10 cellular contexts compared by ENCODE assay signal in genomic region chr7:29337628-29338116, GRCh38.
DNase-seq lines count a peak whose midpoint lies in the region; ATAC-seq and TF ChIP-seq lines count a peak whose summit lies in the region.
"Had no signal": no experiment of that assay in that cellular context is flagged by ENCODE, and none has a peak within 500 bp of the region (broad histone marks: within the 10 kb centered on the region; RNA-seq: fewer than 3 reads in every experiment).

No MANE protein-coding gene starts in this region.

- no peaks in the 10 kb centered on the region for H4K20me1 ChIP-seq in MM.1S (ENCODE audit: insufficient read depth, low read length)

- H3K27me3 Mint-ChIP-seq in activated naive CD4-positive, alpha-beta T cell treated with anti-CD3 and anti-CD28 coated beads, Interleukin-2, amount 10 ng/mL, durations not matched to agents 7 days and 5 days, result peaks cover 12% of the 10 kb centered on the region

- H3K4me3 Mint-ChIP-seq in activated naive CD4-positive, alpha-beta T cell treated with anti-CD3 and anti-CD28 coated beads, Interleukin-2, amount 10 ng/mL, durations not matched to agents 7 days and 5 days, result peak overlapping the region; percentile 11

- no peaks in the 10 kb centered on the region for H3K9me3 Mint-ChIP-seq in activated naive CD4-positive, alpha-beta T cell treated with anti-CD3 and anti-CD28 coated beads, Interleukin-2, amount 10 ng/mL, durations not matched to agents 7 days and 5 days

- no peaks in the 10 kb centered on the region for H3K27me3 ChIP-seq in MM.1S (replicated peaks; ENCODE audit: insufficient read depth, low read length)

- no peaks in the 10 kb centered on the region for H3K9me3 ChIP-seq in MM.1S (replicated peaks; ENCODE audit: insufficient read depth, low read length)
- H3K9me3 ChIP-seq: psoas muscle had no signal

- CTCF ChIA-PET in activated naive CD4-positive, alpha-beta T cell treated with anti-CD3 and anti-CD28 coated beads, Interleukin-2, amount 10 ng/mL, durations not matched to agents 7 days and 5 days (lab: Charles Lee), result interaction anchor here (0.6 to 1.2 kb wide), 2 partner anchors 149 to 256 kb away, joined by 3 read pairs; no protein-coding TSS in a partner anchor

- H3K27ac Mint-ChIP-seq in activated naive CD4-positive, alpha-beta T cell treated with anti-CD3 and anti-CD28 coated beads, Interleukin-2, amount 10 ng/mL, durations not matched to agents 7 days and 5 days, result peak overlapping the region; percentile 80

- no peaks in the 10 kb centered on the region for H3K79me2 ChIP-seq in MM.1S (ENCODE audit: low read length)

- no peak overlapping the region for H3K4me2 ChIP-seq in MM.1S (ENCODE audit: low read depth, low read length)

- ATAC-seq in GM19035 (IDR thresholded peaks at IDR 0.05; ENCODE audit: unreplicated experiment), result no peak
- ATAC-seq: psoas muscle had no signal

- H3K9ac ChIP-seq in MM.1S (ENCODE audit: low read length), result no peak overlapping the region

- H3K9me2 ChIP-seq in MM.1S (replicated peaks; ENCODE audit: insufficient read depth, low read length), result no peaks in the 10 kb centered on the region

- H3K4me1 ChIP-seq in MM.1S (ENCODE audit: low read length), result no peaks in the 10 kb centered on the region
- H3K4me1 ChIP-seq: psoas muscle had no signal

- peaks cover 35% of the 10 kb centered on the region for H3K4me1 Mint-ChIP-seq in activated naive CD4-positive, alpha-beta T cell treated with anti-CD3 and anti-CD28 coated beads, Interleukin-2, amount 10 ng/mL, durations not matched to agents 7 days and 5 days

- TF ChIP-seq CTCF in MM.1S (IDR thresholded peaks at IDR 0.05; ENCODE audit: low read length), result no peak

- H3K36me3 ChIP-seq in MM.1S (replicated peaks; ENCODE audit: insufficient read depth, low read length), result no peaks in the 10 kb centered on the region

- no peak overlapping the region for H2AFZ ChIP-seq in MM.1S (ENCODE audit: low read length)

- H3F3A ChIP-seq in MM.1S (ENCODE audit: insufficient read depth, low read length), result no peaks in the 10 kb centered on the region

- H3K27ac ChIP-seq in MM.1S (ENCODE audit: low read length), result no peak overlapping the region
- H3K27ac ChIP-seq: psoas muscle had no signal

- H3K4me3 ChIP-seq in MM.1S (ENCODE audit: low read length), result no peak overlapping the region
- H3K4me3 ChIP-seq: psoas muscle had no signal

- no peaks in the 10 kb centered on the region for H3K36me3 Mint-ChIP-seq in activated naive CD4-positive, alpha-beta T cell treated with anti-CD3 and anti-CD28 coated beads, Interleukin-2, amount 10 ng/mL, durations not matched to agents 7 days and 5 days

- DNase-seq in Ammon's horn (ENCODE audit: low spot score) (peak; percentile 37), Kasumi-1 (lab: John Stamatoyannopoulos, UW) (peak; percentile 43 to 55), medulla oblongata (ENCODE audit: extremely low spot score) (peak; percentile 52), NCI-H82 (lab: John Stamatoyannopoulos, UW) (no peak), MM.1S (no peak)
- peak; percentile 68 for DNase-seq in activated naive CD4-positive, alpha-beta T cell treated with anti-CD3 and anti-CD28 coated beads, Interleukin-2, amount 10 ng/mL, durations not matched to agents 7 days and 5 days
- no peak for DNase-seq in activated CD4-positive, CD25-positive, alpha-beta regulatory T cell treated with anti-CD3 and anti-CD28 coated beads, Interleukin-2, amount 50 U/mL, for 72 hours
- DNase-seq: Calu3, psoas muscle had no signal

Comparison
In these comparisons a context has a peak if more than half of its experiments do, and no peak if none do; other contexts are left out.
1. DNase-seq: peak in Ammon's horn (single experiment), Kasumi-1 (2 of 2), activated naive CD4-positive, alpha-beta T cell treated with anti-CD3 and anti-CD28 coated beads, Interleukin-2, amount 10 ng/mL, durations not matched to agents 7 days and 5 days (single experiment) and medulla oblongata (single experiment); none in NCI-H82 (single experiment), MM.1S (single experiment) and activated CD4-positive, CD25-positive, alpha-beta regulatory T cell treated with anti-CD3 and anti-CD28 coated beads, Interleukin-2, amount 50 U/mL, for 72 hours (single experiment).